In genomic region chrX:31713120-31713519, GRCh38 we compare ENCODE assay signal across 34 cellular contexts.
"Had no signal": no experiment of that assay in that cellular context is flagged by ENCODE, and none has a peak within 500 bp of the region (broad histone marks: within the 10 kb centered on the region; RNA-seq: fewer than 3 reads in every experiment).

No MANE protein-coding gene starts in this region.

- H3K9me3 ChIP-seq: MG63 had no signal

- H3K36me3 ChIP-seq: MG63 had no signal

- H3K27ac ChIP-seq: KMS-11 had no signal

- DNase-seq: Karpas-422, Kasumi-1, KG1, MG63, MM.1S, MV-4-11, NCI-H1048, NCI-H1092, NCI-H1092 treated with DMSO at 0.1 percent for 48 hours, NCI-H1105, NCI-H1105 treated with DMSO at 0.1 percent for 48 hours, NCI-H1417, NCI-H1417 treated with DMSO at 0.1 percent for 48 hours, NCI-H1436, NCI-H1436 treated with DMSO at 0.1 percent for 48 hours, NCI-H146, NCI-H1694, NCI-H1694 treated with DMSO at 0.1 percent for 48 hours, NCI-H187, NCI-H187 treated with DMSO at 0.1 percent for 48 hours, NCI-H1930, NCI-H2029, NCI-H2029 treated with DMSO at 0.1 percent for 48 hours, NCI-H2081, NCI-H2081 treated with DMSO at 0.1 percent for 48 hours, NCI-H2107, NCI-H2171, NCI-H2171 treated with DMSO at 0.1 percent for 48 hours, NCI-H2227 treated with DMSO at 0.1 percent for 48 hours, NCI-H226, NCI-H345, NCI-H446, NCI-H446 treated with DMSO at 0.1 percent for 48 hours had no signal

- H3K4me3 ChIP-seq: MG63 had no signal

- H3K27me3 ChIP-seq: MG63 had no signal

- H3K4me2 ChIP-seq: KMS-11 had no signal

- H3K9ac ChIP-seq: KMS-11 had no signal
